ENCODE assay signal across 9 cellular contexts in the genomic region with DNA sequence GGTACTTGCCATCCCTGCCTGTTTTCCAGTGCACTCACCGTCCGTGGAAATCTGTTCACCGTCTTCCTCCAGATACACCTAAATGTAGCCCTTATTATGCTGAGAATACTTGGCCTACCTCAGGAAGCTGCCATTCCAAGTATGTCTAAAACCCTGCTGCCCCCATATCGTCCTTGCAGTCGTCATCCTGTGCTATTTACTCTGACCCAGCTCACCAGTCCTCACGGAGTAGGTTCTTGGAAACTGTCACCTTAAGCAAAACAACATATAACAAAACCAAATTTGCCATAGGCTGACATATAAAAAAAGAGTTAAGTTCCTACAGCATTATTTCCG. TPM values are rescaled to one million over a fixed set of nuclear protein-coding genes. Genes with fewer than 3 reads are reported as not detected.
DNase-seq lines count a peak whose midpoint lies in the region; ATAC-seq and TF ChIP-seq lines count a peak whose summit lies in the region.
"Had no signal": no experiment of that assay in that cellular context is flagged by ENCODE, and none has a peak within 500 bp of the region (broad histone marks: within the 10 kb centered on the region; RNA-seq: fewer than 3 reads in every experiment).

No MANE protein-coding gene starts in this region.

- peaks cover 0 to 4% of the 10 kb centered on the region in 2 donors for H3K27me3 Mint-ChIP-seq in CD8-positive, alpha-beta memory T cell
- no peaks in the 10 kb centered on the region for H3K27me3 Mint-ChIP-seq in central memory CD8-positive, alpha-beta T cell
- H3K27me3 Mint-ChIP-seq in neural crest cell (ENCODE audit: low read depth), result peaks cover 21% of the 10 kb centered on the region

- no peaks in the 10 kb centered on the region for H3K9me3 ChIP-seq in CD8-positive, alpha-beta memory T cell (ENCODE audit: low read length)
- no peaks in the 10 kb centered on the region for H3K9me3 ChIP-seq in Karpas-422 (ENCODE audit: low read length)

- peak overlapping the region in 7 of 8 donors; percentile 82 to 95 (median 90) for H3K27ac Mint-ChIP-seq in CD8-positive, alpha-beta memory T cell
- peak overlapping the region; percentile 41 for H3K27ac Mint-ChIP-seq in central memory CD8-positive, alpha-beta T cell (ENCODE audit: low read depth)
- H3K27ac Mint-ChIP-seq in neural crest cell (ENCODE audit: unreplicated experiment), result no peak overlapping the region

- H3K4me3 Mint-ChIP-seq in CD8-positive, alpha-beta memory T cell, result peak overlapping the region; percentile 82 to 99 (median 85)
- peak overlapping the region; percentile 91 for H3K4me3 Mint-ChIP-seq in central memory CD8-positive, alpha-beta T cell
- peak overlapping the region; percentile 86 for H3K4me3 Mint-ChIP-seq in neural crest cell

- no peaks in the 10 kb centered on the region for H3K36me3 ChIP-seq in CD8-positive, alpha-beta memory T cell (ENCODE audit: insufficient read depth, low read length)
- no peaks in the 10 kb centered on the region for H3K36me3 ChIP-seq in Karpas-422 (ENCODE audit: insufficient read depth, low read length)

- H3K27me3 ChIP-seq in CD8-positive, alpha-beta memory T cell (ENCODE audit: insufficient read depth, low read length, poor library complexity, severe bottlenecking), result no peaks in the 10 kb centered on the region
- H3K27me3 ChIP-seq in Karpas-422 (ENCODE audit: low read length), result peaks cover 6% of the 10 kb centered on the region; the same call in 1 of the 2 replicates

- no peak for DNase-seq in CD8-positive, alpha-beta memory T cell
- DNase-seq in Karpas-422, result no peak
- DNase-seq in central memory CD8-positive, alpha-beta T cell (ENCODE audit: low spot score in 2 of 2), result no peak
- no peak for DNase-seq in neural crest cell (ENCODE audit: low read depth, low spot score)
- DNase-seq in NCI-H524 (lab: John Stamatoyannopoulos, UW), result no peak
- no peak for DNase-seq in NCI-H2107 treated with DMSO at 0.1 percent for 48 hours (lab: John Stamatoyannopoulos, UW; ENCODE audit: unreplicated experiment)
- no peak for DNase-seq in stimulated activated CD8-positive, alpha-beta memory T cell treated with anti-CD3 and anti-CD28 coated beads, Interleukin-4, amount 100 ng/mL, for 48 hours
- DNase-seq: GDM1 had no signal

- H3K4me1 ChIP-seq in CD8-positive, alpha-beta memory T cell (ENCODE audit: insufficient read depth, low read length), result peaks cover 14% of the 10 kb centered on the region
- H3K4me1 ChIP-seq in Karpas-422 (ENCODE audit: low read length), result peaks cover 23% of the 10 kb centered on the region

- 0 out of 2 replicates have a peak overlapping the region, but pooled peaks have one; percentile 78 for H3K9ac ChIP-seq in Karpas-422 (ENCODE audit: low read length)

- peaks cover 34% of the 10 kb centered on the region for H4K20me1 ChIP-seq in Karpas-422 (ENCODE audit: insufficient read depth, low read depth, low read length)

- peak overlapping the region; percentile 88 for H3K4me2 ChIP-seq in Karpas-422 (ENCODE audit: low read depth, low read length, poor library complexity, severe bottlenecking)

- H3K79me2 ChIP-seq in Karpas-422 (ENCODE audit: low read length), result peaks cover 16% of the 10 kb centered on the region

- TF ChIP-seq CTCF in neural crest cell (conservative IDR thresholded peaks at IDR 0.05), result no peak

- CTCF ChIA-PET in CD8-positive, alpha-beta memory T cell (lab: Charles Lee), result interaction anchor here (1.2 kb wide), 1 partner anchor 10 kb away, joined by 4 read pairs; no protein-coding TSS in a partner anchor

- peak overlapping the region; percentile 100; the same call in 1 of the 2 replicates for H2AFZ ChIP-seq in Karpas-422 (ENCODE audit: low read length)

- H3K27ac ChIP-seq in CD8-positive, alpha-beta memory T cell (ENCODE audit: low read depth, low read length), result no peak overlapping the region
- H3K27ac ChIP-seq in Karpas-422 (ENCODE audit: low read length), result no peak overlapping the region

- peaks cover 25 to 28% (median 28%) of the 10 kb centered on the region in 3 donors for H3K4me1 Mint-ChIP-seq in CD8-positive, alpha-beta memory T cell
- peaks cover 27% of the 10 kb centered on the region for H3K4me1 Mint-ChIP-seq in central memory CD8-positive, alpha-beta T cell
- peaks cover 16% of the 10 kb centered on the region for H3K4me1 Mint-ChIP-seq in neural crest cell

- no peaks in the 10 kb centered on the region for H3K9me2 ChIP-seq in Karpas-422 (replicated peaks; ENCODE audit: insufficient read depth, low read length)

- no peaks in the 10 kb centered on the region for H3K9me3 Mint-ChIP-seq in CD8-positive, alpha-beta memory T cell
- no peaks in the 10 kb centered on the region for H3K9me3 Mint-ChIP-seq in central memory CD8-positive, alpha-beta T cell
- H3K9me3 Mint-ChIP-seq in neural crest cell, result no peaks in the 10 kb centered on the region

- POLR2A ChIA-PET in CD8-positive, alpha-beta memory T cell (lab: Charles Lee), result interaction anchor here (1.5 kb wide), 1 partner anchor 101 kb away, joined by 3 read pairs; no protein-coding TSS in a partner anchor

- peaks cover 0 to 19% (median 0%) of the 10 kb centered on the region in 3 donors for H3K36me3 Mint-ChIP-seq in CD8-positive, alpha-beta memory T cell
- H3K36me3 Mint-ChIP-seq in central memory CD8-positive, alpha-beta T cell (ENCODE audit: insufficient read depth), result peaks cover 17% of the 10 kb centered on the region
- H3K36me3 Mint-ChIP-seq in neural crest cell (ENCODE audit: low read depth), result no peaks in the 10 kb centered on the region

- ATAC-seq in central memory CD8-positive, alpha-beta T cell (replicated peaks; ENCODE audit: extremely low read depth, poor library complexity, severe bottlenecking), result no peak
- no peak for ATAC-seq in GM19328 (IDR thresholded peaks at IDR 0.05; ENCODE audit: unreplicated experiment)

- H3K4me3 ChIP-seq in CD8-positive, alpha-beta memory T cell (ENCODE audit: low read length), result peak overlapping the region; percentile 55
- H3K4me3 ChIP-seq in Karpas-422 (ENCODE audit: low read length), result peak overlapping the region; percentile 78; the same call in 1 of the 2 replicates

RNA-seq across cellular contexts. Expression of a gene that starts 0.9 kb away (rescaled TPM):
- total RNA-seq in CD8-positive, alpha-beta memory T cell, result 100 to 1,000 TPM; 116 to 130 TPM
- 120 TPM for polyA plus RNA-seq in CD8-positive, alpha-beta memory T cell
- total RNA-seq in Karpas-422 (2014; rRNA removed; shearing (Covaris generic); ENCODE audit: low replicate concordance), result 32.6 and 33.1 TPM in 2 replicates
- total RNA-seq in neural crest cell, result 25.4 and 28.7 TPM in 2 replicates
